In the genomic region with DNA sequence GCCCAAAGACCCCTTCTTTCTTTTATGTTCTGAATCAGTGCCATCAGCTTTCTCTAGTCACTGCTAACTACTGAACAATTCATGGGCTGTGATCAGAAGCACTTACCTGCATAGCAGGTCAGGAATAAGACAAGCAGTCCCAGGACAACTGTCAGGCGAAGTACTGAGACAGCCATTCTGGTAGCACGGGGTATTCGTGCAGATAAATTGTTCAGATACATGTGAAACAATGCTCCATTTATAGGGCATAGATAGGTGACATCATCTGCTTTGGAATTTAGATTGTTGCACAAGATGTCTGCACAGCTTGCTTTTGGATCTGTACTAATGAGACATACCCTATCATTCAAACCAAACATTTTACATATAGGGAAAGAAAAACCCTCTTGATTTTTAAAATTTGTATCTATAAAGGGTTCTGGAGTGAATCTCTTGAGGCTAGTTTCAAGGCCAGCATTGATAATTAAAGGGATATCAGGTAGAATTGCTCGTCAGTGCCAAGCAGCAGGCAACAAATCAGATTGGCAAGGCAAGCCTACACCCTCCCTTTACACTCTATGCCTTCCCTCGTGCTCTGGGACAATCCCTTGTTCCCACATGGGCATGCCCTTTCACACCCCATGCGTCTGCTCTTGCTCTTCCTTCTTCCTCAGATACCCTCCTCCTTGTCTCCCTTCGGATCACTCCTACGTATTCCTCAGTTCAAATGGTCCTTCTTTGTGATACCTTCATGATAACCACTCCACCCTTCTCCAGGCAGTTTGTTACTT, we compare ENCODE assay signal across 15 cellular contexts. TPM values are rescaled to one million over a fixed set of nuclear protein-coding genes. Genes with fewer than 3 reads are reported as not detected.
DNase-seq lines count a peak whose midpoint lies in the region; ATAC-seq, FAIRE-seq and TF ChIP-seq lines count a peak whose summit lies in the region.
"Had no signal": no experiment of that assay in that cellular context is flagged by ENCODE, and none has a peak within 500 bp of the region (broad histone marks: within the 10 kb centered on the region; RNA-seq: fewer than 3 reads in every experiment).

Gene C5orf46 (minus strand): TSS at position 213 of the 770 bp plus-strand sequence. CDS start 37 bp downstream, at position 176.

- H3K27ac Mint-ChIP-seq in activated T-helper 2 cell treated with anti-CD3 and anti-CD28 coated beads, Interferon-gamma antibody, Interleukin-2, Interleukin-4, amounts not matched to agents 10 μg/mL and 5 μg/mL and 100 μg/mL, durations not matched to agents 14 hours and 24 hours and 36 hours, result no peak within 1 kb of the TSS
- H3K27ac Mint-ChIP-seq: activated CD8-positive, alpha-beta memory T cell treated with anti-CD3 and anti-CD28 coated beads, Interleukin-2, amount 10 ng/mL, durations not matched to agents 7 days and 5 days; stimulated activated naive CD8-positive, alpha-beta T cell treated with anti-CD3 and anti-CD28 coated beads, Interleukin-15, Interleukin-2, amounts not matched to agents 100 ng/mL and 50 ng/mL, for 24 hours had no signal

- peak; percentile 85 for ATAC-seq in left ventricle myocardium superior
- ATAC-seq in thoracic aorta (ENCODE audit: insufficient number of reproducible peaks, low FRiP score, low read depth), result no peak
- no peak for ATAC-seq in GM21526 (IDR thresholded peaks at IDR 0.05; ENCODE audit: low FRiP score, unreplicated experiment)
- ATAC-seq in HG02840 (IDR thresholded peaks at IDR 0.05; ENCODE audit: low FRiP score, unreplicated experiment), result no peak
- ATAC-seq: activated CD8-positive, alpha-beta memory T cell treated with anti-CD3 and anti-CD28 coated beads, Interleukin-2, amount 10 ng/mL, durations not matched to agents 7 days and 5 days; naive thymus-derived CD4-positive, alpha-beta T cell had no signal

- in situ Hi-C loops in brain microvascular endothelial cell (cut with HindIII; ENCODE audit: low pct_ligation_motif_present, low sequenced_read_pairs), result no loop called here

- no peaks in the 10 kb centered on the region for H3K4me1 Mint-ChIP-seq in activated T-helper 2 cell treated with anti-CD3 and anti-CD28 coated beads, Interferon-gamma antibody, Interleukin-2, Interleukin-4, amounts not matched to agents 10 μg/mL and 5 μg/mL and 100 μg/mL, durations not matched to agents 14 hours and 24 hours and 36 hours (ENCODE audit: low read depth)
- H3K4me1 Mint-ChIP-seq: activated CD8-positive, alpha-beta memory T cell treated with anti-CD3 and anti-CD28 coated beads, Interleukin-2, amount 10 ng/mL, durations not matched to agents 7 days and 5 days; naive thymus-derived CD4-positive, alpha-beta T cell had no signal

- H3K27ac ChIP-seq in brain microvascular endothelial cell (peak within 1 kb of the TSS; percentile 35), thoracic aorta (peak within 1 kb of the TSS; percentile 72 to 94)

- H3K27me3 ChIP-seq in brain microvascular endothelial cell (replicated peaks) (no peaks in the 10 kb centered on the region), thoracic aorta (replicated peaks; ENCODE audit: insufficient read depth) (no peaks in the 10 kb centered on the region)

- DNase-seq in HTR-8/SVneo (ENCODE audit: insufficient read length, low spot score) (peak; percentile 3), brain microvascular endothelial cell (peak; percentile 53), left ventricle myocardium superior (no peak), thoracic aorta (ENCODE audit: low spot score) (no peak), MV-4-11 (lab: John Stamatoyannopoulos, UW) (no peak)
- no peak for DNase-seq in activated T-helper 2 cell treated with anti-CD3 and anti-CD28 coated beads, Interferon-gamma antibody, Interleukin-2, Interleukin-4, amounts not matched to agents 10 μg/mL and 5 μg/mL and 100 μg/mL, durations not matched to agents 14 hours and 24 hours and 36 hours (ENCODE audit: low spot score)
- DNase-seq: activated CD8-positive, alpha-beta memory T cell treated with anti-CD3 and anti-CD28 coated beads, Interleukin-2, amount 10 ng/mL, durations not matched to agents 7 days and 5 days; central memory CD4-positive, alpha-beta T cell; DMS53; hippocampal formation; naive thymus-derived CD4-positive, alpha-beta T cell; T-helper 9 cell had no signal

- no peaks in the 10 kb centered on the region for H3K36me3 Mint-ChIP-seq in activated T-helper 2 cell treated with anti-CD3 and anti-CD28 coated beads, Interferon-gamma antibody, Interleukin-2, Interleukin-4, amounts not matched to agents 10 μg/mL and 5 μg/mL and 100 μg/mL, durations not matched to agents 14 hours and 24 hours and 36 hours (ENCODE audit: low read depth)
- H3K36me3 Mint-ChIP-seq: activated CD8-positive, alpha-beta memory T cell treated with anti-CD3 and anti-CD28 coated beads, Interleukin-2, amount 10 ng/mL, durations not matched to agents 7 days and 5 days; naive thymus-derived CD4-positive, alpha-beta T cell had no signal

- H3K4me3 Mint-ChIP-seq in activated T-helper 2 cell treated with anti-CD3 and anti-CD28 coated beads, Interferon-gamma antibody, Interleukin-2, Interleukin-4, amounts not matched to agents 10 μg/mL and 5 μg/mL and 100 μg/mL, durations not matched to agents 14 hours and 24 hours and 36 hours (ENCODE audit: low read depth), result no peak within 1 kb of the TSS
- H3K4me3 Mint-ChIP-seq: activated CD8-positive, alpha-beta memory T cell treated with anti-CD3 and anti-CD28 coated beads, Interleukin-2, amount 10 ng/mL, durations not matched to agents 7 days and 5 days; naive thymus-derived CD4-positive, alpha-beta T cell; stimulated activated naive CD8-positive, alpha-beta T cell treated with anti-CD3 and anti-CD28 coated beads, Interleukin-15, Interleukin-2, amounts not matched to agents 100 ng/mL and 50 ng/mL, for 24 hours had no signal

- H3K4me3 ChIP-seq in brain microvascular endothelial cell (ENCODE audit: low read depth, low read length) (peak within 1 kb of the TSS; percentile 6), thoracic aorta (peak within 1 kb of the TSS; percentile 51)

- no peaks in the 10 kb centered on the region for H3K9me3 Mint-ChIP-seq in activated T-helper 2 cell treated with anti-CD3 and anti-CD28 coated beads, Interferon-gamma antibody, Interleukin-2, Interleukin-4, amounts not matched to agents 10 μg/mL and 5 μg/mL and 100 μg/mL, durations not matched to agents 14 hours and 24 hours and 36 hours
- H3K9me3 Mint-ChIP-seq: stimulated activated naive CD8-positive, alpha-beta T cell treated with anti-CD3 and anti-CD28 coated beads, Interleukin-15, Interleukin-2, amounts not matched to agents 100 ng/mL and 50 ng/mL, for 24 hours had no signal

- FAIRE-seq in HTR-8/SVneo (lab: Jason Lieb, UNC), result no peak

- no peaks in the 10 kb centered on the region for H3K27me3 Mint-ChIP-seq in activated T-helper 2 cell treated with anti-CD3 and anti-CD28 coated beads, Interferon-gamma antibody, Interleukin-2, Interleukin-4, amounts not matched to agents 10 μg/mL and 5 μg/mL and 100 μg/mL, durations not matched to agents 14 hours and 24 hours and 36 hours (ENCODE audit: low read depth)
- H3K27me3 Mint-ChIP-seq: activated CD8-positive, alpha-beta memory T cell treated with anti-CD3 and anti-CD28 coated beads, Interleukin-2, amount 10 ng/mL, durations not matched to agents 7 days and 5 days; naive thymus-derived CD4-positive, alpha-beta T cell; stimulated activated naive CD8-positive, alpha-beta T cell treated with anti-CD3 and anti-CD28 coated beads, Interleukin-15, Interleukin-2, amounts not matched to agents 100 ng/mL and 50 ng/mL, for 24 hours had no signal

- no peak for TF ChIP-seq CTCF in brain microvascular endothelial cell (IDR thresholded peaks at IDR 0.05; ENCODE audit: low read depth, low read length, missing control alignments)
- no peak for TF ChIP-seq CTCF in thoracic aorta (IDR thresholded peaks at IDR 0.05)

- intact Hi-C loops in left ventricle myocardium superior (cut with micrococcal nuclease), result no loop called here
- intact Hi-C loops in activated T-helper 2 cell treated with anti-CD3 and anti-CD28 coated beads, Interferon-gamma antibody, Interleukin-2, Interleukin-4, amounts not matched to agents 10 μg/mL and 5 μg/mL and 100 μg/mL, durations not matched to agents 14 hours and 24 hours and 36 hours (cut with micrococcal nuclease), result no loop called here

- no peaks in the 10 kb centered on the region for H3K36me3 ChIP-seq in brain microvascular endothelial cell (replicated peaks)
- no peaks in the 10 kb centered on the region for H3K36me3 ChIP-seq in thoracic aorta

- H3K9me3 ChIP-seq in thoracic aorta, result no peaks in the 10 kb centered on the region

- peaks cover 14 to 49% of the 10 kb centered on the region in 2 donors for H3K4me1 ChIP-seq in thoracic aorta (ENCODE audit: control insufficient read depth in 1 of 2, low read depth in 2 of 2)

RNA-seq across cellular contexts. Expression of gene C5orf46, which starts in this region (rescaled TPM):
- total RNA-seq in left ventricle myocardium superior (2.8 TPM), thoracic aorta (10 to 100 TPM; 28.6 to 50.6 TPM)
- not detected in 2 replicates for total RNA-seq in activated T-helper 2 cell treated with anti-CD3 and anti-CD28 coated beads, Interferon-gamma antibody, Interleukin-2, Interleukin-4, amounts not matched to agents 10 μg/mL and 5 μg/mL and 100 μg/mL, durations not matched to agents 14 hours and 24 hours and 36 hours
- total RNA-seq: activated CD8-positive, alpha-beta memory T cell treated with anti-CD3 and anti-CD28 coated beads, Interleukin-2, amount 10 ng/mL, durations not matched to agents 7 days and 5 days; naive thymus-derived CD4-positive, alpha-beta T cell had no signal

Comparison
In these comparisons a context has a peak if more than half of its experiments do, and no peak if none do; other contexts are left out.
1. DNase-seq: peak in HTR-8/SVneo (single experiment) and brain microvascular endothelial cell (single experiment); none in left ventricle myocardium superior (single experiment), thoracic aorta (single experiment), activated T-helper 2 cell treated with anti-CD3 and anti-CD28 coated beads, Interferon-gamma antibody, Interleukin-2, Interleukin-4, amounts not matched to agents 10 μg/mL and 5 μg/mL and 100 μg/mL, durations not matched to agents 14 hours and 24 hours and 36 hours (single experiment) and MV-4-11 (single experiment).